Comparison of ENCODE assay signal across 14 cellular contexts in the genomic region with DNA sequence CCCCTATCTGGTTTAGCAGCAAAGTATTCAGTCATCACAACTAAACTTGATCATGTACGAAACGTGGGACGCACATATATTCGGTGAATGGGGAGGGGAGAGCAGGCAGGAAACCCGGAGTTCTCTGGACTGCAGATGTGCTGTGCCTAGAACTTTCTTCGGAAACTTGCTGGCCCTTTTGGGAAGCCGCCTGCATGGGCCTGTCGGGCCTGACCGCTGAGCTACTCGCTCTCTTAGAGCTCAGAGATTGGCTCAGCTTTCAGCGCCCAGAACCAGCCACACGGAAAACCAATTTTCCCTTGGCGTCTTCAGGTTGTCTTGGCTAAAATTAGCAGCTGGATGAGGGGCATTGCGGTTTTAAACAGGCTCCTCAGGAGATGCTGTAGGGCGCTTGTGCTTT. TPM values are rescaled to one million over a fixed set of nuclear protein-coding genes. Genes with fewer than 3 reads are reported as not detected.
DNase-seq lines count a peak whose midpoint lies in the region; ATAC-seq and TF ChIP-seq lines count a peak whose summit lies in the region.
"Had no signal": no experiment of that assay in that cellular context is flagged by ENCODE, and none has a peak within 500 bp of the region (broad histone marks: within the 10 kb centered on the region; RNA-seq: fewer than 3 reads in every experiment).

No MANE protein-coding gene starts in this region.

- CTCF ChIA-PET in RWPE1 (lab: Yijun Ruan, JAX), result interaction anchor here (0.7 to 1.2 kb wide), 2 partner anchors 10 to 114 kb away, joined by 3 read pairs; no protein-coding TSS in a partner anchor

- TF ChIP-seq CTCF in C4-2B (conservative IDR thresholded peaks at IDR 0.05) (no peak), RWPE1 (conservative IDR thresholded peaks at IDR 0.05; ENCODE audit: low read depth) (no peak), lower lobe of right lung (IDR thresholded peaks at IDR 0.05) (no peak), thyroid gland (IDR thresholded peaks at IDR 0.05) (no peak)

- H3K27ac ChIP-seq in C4-2B (peak overlapping the region; percentile 63), RWPE1 (peak overlapping the region; percentile 60), lower lobe of right lung (peak overlapping the region; percentile 51), thyroid gland (peak overlapping the region; percentile 24 to 72 (median 52))

- DNase-seq in RWPE1 (ENCODE audit: low spot score), result no peak
- DNase-seq in lower lobe of right lung, result no peak
- peak; percentile 34 to 57 for DNase-seq in thyroid gland
- no peak for DNase-seq in retina
- DNase-seq in stimulated activated CD4-positive, alpha-beta T cell treated with anti-CD3 and anti-CD28 coated beads, Interleukin-2, amount 100 ng/mL, for 48 hours, result no peak
- DNase-seq: activated CD4-positive, alpha-beta T cell treated with anti-CD3 and anti-CD28 coated beads for 1 hour; effector CD8-positive, alpha-beta T cell; hippocampal formation; kidney; NCI-H1694 treated with DMSO at 0.1 percent for 48 hours; NCI-H345; stimulated activated naive CD8-positive, alpha-beta T cell treated with anti-CD3 and anti-CD28 coated beads, Interleukin-15, amount 100 ng/mL, for 72 hours had no signal

- H3K27me3 ChIP-seq in lower lobe of right lung (ENCODE audit: low read depth) (no peaks in the 10 kb centered on the region), thyroid gland (no peaks in the 10 kb centered on the region)

- H3K4me1 ChIP-seq in lower lobe of right lung (peaks cover 27% of the 10 kb centered on the region), thyroid gland (peaks cover 20 to 27% of the 10 kb centered on the region in 2 donors)

- ATAC-seq in lower lobe of right lung (no peak), GM19467 (IDR thresholded peaks at IDR 0.05; ENCODE audit: unreplicated experiment) (no peak)
- ATAC-seq: stimulated activated naive CD8-positive, alpha-beta T cell treated with anti-CD3 and anti-CD28 coated beads, Interleukin-15, amount 100 ng/mL, for 72 hours had no signal

- H3K9me3 ChIP-seq in lower lobe of right lung, result no peaks in the 10 kb centered on the region
- H3K9me3 ChIP-seq in thyroid gland, result no peaks in the 10 kb centered on the region

- POLR2A ChIA-PET in RWPE1 (lab: Yijun Ruan, JAX; ENCODE audit: low non-redundant PET), result no interaction called here

- peaks cover 47% of the 10 kb centered on the region for H3K36me3 ChIP-seq in lower lobe of right lung
- H3K36me3 ChIP-seq in thyroid gland, result peaks cover 29 to 33% of the 10 kb centered on the region in 2 donors

- intact Hi-C loops in lower lobe of right lung (cut with DNase I), result no loop called here
- intact Hi-C loops in thyroid gland (cut with DNase I), result loop anchor here (5.0 kb wide), 1 partner anchor 216 kb away; no protein-coding TSS in a partner anchor

- WGBS in thyroid gland, 2 donors, result 88 to 93% methylated on average over 15 of the region's 15 CpGs

- H3K4me3 ChIP-seq in lower lobe of right lung, result no peak overlapping the region
- no peak overlapping the region for H3K4me3 ChIP-seq in thyroid gland (replicated peaks in 1 of 3)

- no peak for TF ChIP-seq POLR2A in thyroid gland (IDR thresholded peaks at IDR 0.05)

RNA-seq across cellular contexts. Expression of a gene that starts 38.1 kb away (rescaled TPM):
- total RNA-seq in lower lobe of right lung (77.9 TPM), thyroid gland (10 to 100 TPM; 49.8 to 59.2 (median 54.3) TPM)

RNA-seq across cellular contexts. Expression of a gene that starts 54.4 kb away (rescaled TPM):
- total RNA-seq in lower lobe of right lung (31.1 TPM), thyroid gland (1 to 10 TPM; 6.2 to 8.4 (median 7.5) TPM)

Comparison
In these comparisons a context has a peak if more than half of its experiments do, and no peak if none do; other contexts are left out.
1. DNase-seq: peak in thyroid gland (2 of 2); none in RWPE1 (single experiment), lower lobe of right lung (single experiment), retina (single experiment) and stimulated activated CD4-positive, alpha-beta T cell treated with anti-CD3 and anti-CD28 coated beads, Interleukin-2, amount 100 ng/mL, for 48 hours (0 of 2).
2. Peak in every context shown above with its lines, with median percentiles within 50 percentile points of each other: H3K27ac ChIP-seq.